8 cellular contexts compared by ENCODE assay signal in the genomic region with DNA sequence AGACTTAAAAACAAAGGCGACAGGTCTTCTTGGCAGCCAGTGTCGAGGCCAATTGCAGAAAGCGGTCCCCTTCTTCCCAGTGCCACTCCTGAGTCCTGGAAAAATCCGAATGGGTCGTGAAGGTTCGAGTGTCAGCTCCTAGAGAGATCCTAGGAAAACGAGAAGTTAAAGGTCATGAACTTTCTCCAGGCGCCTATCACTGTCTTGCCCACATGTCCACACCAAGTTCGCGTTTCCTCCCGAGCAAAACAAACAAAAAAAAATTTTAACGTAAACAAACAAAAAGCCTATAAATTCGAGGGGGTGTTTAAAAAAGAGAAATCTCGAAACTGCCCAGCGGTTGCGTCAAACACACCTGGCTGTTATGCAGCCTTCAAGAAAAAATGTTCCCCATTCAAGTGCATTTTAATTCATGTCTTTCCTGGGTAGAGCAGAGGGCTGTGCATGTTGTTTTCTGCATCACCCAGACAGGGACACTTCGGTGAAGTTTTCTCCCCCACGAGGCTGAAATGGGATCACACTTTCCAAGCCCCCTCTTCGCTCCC. TPM values are rescaled to one million over a fixed set of nuclear protein-coding genes. Genes with fewer than 3 reads are reported as not detected.
DNase-seq lines count a peak whose midpoint lies in the region; ATAC-seq and TF ChIP-seq lines count a peak whose summit lies in the region.

No MANE protein-coding gene starts in this region.

- no peak for TF ChIP-seq POLR2A in esophagus squamous epithelium (IDR thresholded peaks at IDR 0.05)

- TF ChIP-seq CTCF in heart right ventricle (IDR thresholded peaks at IDR 0.05) (no peak), Panc1 (IDR thresholded peaks at IDR 0.05) (no peak), esophagus squamous epithelium (IDR thresholded peaks at IDR 0.05) (no peak)

- 3 to 4% methylated on average over 19 of the region's 19 CpGs for WGBS in heart right ventricle, 2 donors
- 1 to 2% methylated on average over 16 to 17 of the region's 19 CpGs for WGBS in esophagus squamous epithelium, 2 donors

- no peaks in the 10 kb centered on the region for H3K9me3 ChIP-seq in heart right ventricle
- H3K9me3 ChIP-seq in Panc1 (ENCODE audit: control insufficient read depth, insufficient read depth, low read depth, low read length), result no peaks in the 10 kb centered on the region
- H3K9me3 ChIP-seq in esophagus squamous epithelium, result no peaks in the 10 kb centered on the region

- H3K4me1 ChIP-seq in heart right ventricle, result peaks cover 0 to 59% (median 47%) of the 10 kb centered on the region in 9 donors
- peaks cover 8% of the 10 kb centered on the region; the same call in 1 of the 2 replicates for H3K4me1 ChIP-seq in Panc1 (ENCODE audit: control insufficient read depth, insufficient read depth, low read length)
- peaks cover 0 to 62% (median 13%) of the 10 kb centered on the region in 3 donors for H3K4me1 ChIP-seq in esophagus squamous epithelium

- peak overlapping the region; percentile 96 to 99 (median 98) for H3K27ac ChIP-seq in heart right ventricle
- H3K27ac ChIP-seq in Panc1 (ENCODE audit: low read length), result peak overlapping the region; percentile 75
- H3K27ac ChIP-seq in esophagus squamous epithelium, result peak overlapping the region; percentile 96 to 98 (median 98)

- DNase-seq in heart right ventricle, result no peak
- no peak for DNase-seq in left ventricle myocardium superior
- no peak for DNase-seq in Panc1 (ENCODE audit: low read depth, low spot score)
- no peak for DNase-seq in esophagus squamous epithelium (lab: John Stamatoyannopoulos, UW)
- peak; percentile 30 for DNase-seq in renal cortical epithelial cell (ENCODE audit: low read depth)
- no peak for DNase-seq in NCI-H748 (lab: John Stamatoyannopoulos, UW; ENCODE audit: unreplicated experiment)
- no peak for DNase-seq in stimulated activated CD8-positive, alpha-beta memory T cell treated with anti-CD3 and anti-CD28 coated beads, Interleukin-4, amount 100 ng/mL, for 48 hours

- in situ Hi-C loops in Panc1 (cut with HindIII; ENCODE audit: low pct_unique_long_range_greater_than_20kb, low sequenced_read_pairs), result no loop called here

- POLR2A ChIA-PET in Panc1 (lab: Charles Lee), result no interaction called here

- no peaks in the 10 kb centered on the region for H3K27me3 ChIP-seq in heart right ventricle
- no peaks in the 10 kb centered on the region for H3K27me3 ChIP-seq in Panc1 (ENCODE audit: control insufficient read depth, insufficient read depth, low read length)
- H3K27me3 ChIP-seq in esophagus squamous epithelium, result no peaks in the 10 kb centered on the region

- H3K36me3 ChIP-seq in heart right ventricle, result peaks cover 0 to 15% (median 0%) of the 10 kb centered on the region in 9 donors
- no peaks in the 10 kb centered on the region for H3K36me3 ChIP-seq in Panc1 (ENCODE audit: control insufficient read depth, insufficient read depth, low read length)
- H3K36me3 ChIP-seq in esophagus squamous epithelium, result no peaks in the 10 kb centered on the region

- ATAC-seq in heart right ventricle, result no peak
- no peak for ATAC-seq in left ventricle myocardium superior
- no peak for ATAC-seq in Panc1
- no peak for ATAC-seq in HG02981 (IDR thresholded peaks at IDR 0.05; ENCODE audit: unreplicated experiment)

- BruUV-seq in Panc1 (replicated peaks; lab: Mats Ljungman, UMichigan), result no TSS peak

- intact Hi-C loops in heart right ventricle (cut with DNase I) (loop anchor here in 9 of 10 donors (2.0 to 10.0 kb wide), 14 partner anchors 77 to 363 kb away; a partner anchor contains a TSS), left ventricle myocardium superior (cut with micrococcal nuclease) (loop anchor here (5.0 to 10.0 kb wide), 2 partner anchors 80 to 363 kb away; no protein-coding TSS in a partner anchor), Panc1 (cut with micrococcal nuclease; ENCODE audit: unreplicated experiment) (loop anchor here (5.0 to 10.0 kb wide), 3 partner anchors 80 to 363 kb away; a partner anchor contains a TSS), esophagus squamous epithelium (cut with DNase I) (no loop called here)

- CTCF ChIA-PET in Panc1 (lab: Charles Lee), result no interaction called here

- peak overlapping the region; percentile 59 to 94 (median 86) for H3K4me3 ChIP-seq in heart right ventricle
- H3K4me3 ChIP-seq in Panc1 (ENCODE audit: low read depth in 2 of 2, low read length in 2 of 2), result peak overlapping the region; percentile 77 to 79
- H3K4me3 ChIP-seq in esophagus squamous epithelium, result peak overlapping the region; percentile 66 to 87 (median 79)

RNA-seq across cellular contexts. Expression of a gene that starts 1.5 kb away (rescaled TPM):
- 10 to 100 TPM; 35.2 to 52.3 (median 39.9) TPM for total RNA-seq in heart right ventricle
- polyA plus RNA-seq in heart right ventricle, result 10 to 100 TPM; 23.0 to 47.2 TPM
- 57.9 TPM for total RNA-seq in left ventricle myocardium superior
- total RNA-seq in Panc1 (2021; ENCODE audit: unreplicated experiment), result 45.8 TPM
- polyA plus RNA-seq in Panc1 (2012; ENCODE audit: insufficient read length), result 26.3 TPM
- total RNA-seq in esophagus squamous epithelium, result 10 to 100 TPM; 15.3 to 59.1 (median 37.1) TPM
- 72.2 and 77.6 TPM in 2 replicates for total RNA-seq in renal cortical epithelial cell
